ENCODE assay signal across 11 cellular contexts in the genomic region with DNA sequence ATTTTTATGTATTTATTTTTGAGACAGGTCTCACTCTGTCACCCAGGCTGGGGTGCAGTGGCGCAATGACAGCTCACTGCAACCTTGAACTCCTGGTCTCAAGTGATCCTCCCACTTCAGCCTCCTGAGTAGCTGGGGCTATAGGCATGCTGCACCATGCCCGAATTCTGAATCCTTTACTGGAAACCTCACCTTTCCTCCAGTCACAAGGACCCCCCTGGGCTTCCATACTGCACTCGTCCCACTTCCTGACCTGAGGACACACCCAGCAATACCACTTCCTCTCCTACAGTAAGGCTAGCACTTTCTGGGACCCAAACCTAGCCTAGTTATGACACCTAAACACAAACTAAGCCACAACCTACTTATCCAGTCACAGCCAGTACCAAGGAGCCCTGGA.
DNase-seq lines count a peak whose midpoint lies in the region; ATAC-seq and TF ChIP-seq lines count a peak whose summit lies in the region.
"Had no signal": no experiment of that assay in that cellular context is flagged by ENCODE, and none has a peak within 500 bp of the region (broad histone marks: within the 10 kb centered on the region; RNA-seq: fewer than 3 reads in every experiment).

No MANE protein-coding gene starts in this region.

- H3K9ac ChIP-seq in SK-N-SH = no peak overlapping the region

- ATAC-seq in activated CD8-positive, alpha-beta T cell treated with anti-CD3 and anti-CD28 coated beads for 36 hours = peak; percentile 91
- ATAC-seq in natural killer cell = peak; percentile 56 to 70 (median 64)
- no peak for ATAC-seq in psoas muscle

- H3K4me2 ChIP-seq in SK-N-SH = no peak overlapping the region

- H3K9me3 ChIP-seq in psoas muscle = no peaks in the 10 kb centered on the region
- no peaks in the 10 kb centered on the region; the same call in 1 of the 2 replicates for H3K9me3 ChIP-seq in SK-N-SH

- no peak for TF ChIP-seq RAD21 in SK-N-SH (IDR thresholded peaks at IDR 0.05; ENCODE audit: low read length)

- peak overlapping the region; percentile 73 for H3K27ac Mint-ChIP-seq in activated CD4-positive, alpha-beta T cell treated with anti-CD3 and anti-CD28 coated beads, Interleukin-2, amount 10 ng/mL, durations not matched to agents 24 days and 14 days
- peak overlapping the region; percentile 64 for H3K27ac Mint-ChIP-seq in activated CD8-positive, alpha-beta T cell treated with anti-CD3 and anti-CD28 coated beads for 36 hours
- peak overlapping the region; percentile 85 to 87 for H3K27ac Mint-ChIP-seq in natural killer cell

- peak overlapping the region; percentile 72 for H3K4me3 Mint-ChIP-seq in activated CD4-positive, alpha-beta T cell treated with anti-CD3 and anti-CD28 coated beads, Interleukin-2, amount 10 ng/mL, durations not matched to agents 24 days and 14 days
- H3K4me3 Mint-ChIP-seq in activated CD8-positive, alpha-beta T cell treated with anti-CD3 and anti-CD28 coated beads for 36 hours = peak overlapping the region; percentile 26
- H3K4me3 Mint-ChIP-seq in natural killer cell = peak overlapping the region; percentile 58

- intact Hi-C loops in activated CD4-positive, alpha-beta T cell treated with anti-CD3 and anti-CD28 coated beads, Interleukin-2, amount 10 ng/mL, durations not matched to agents 24 days and 14 days (cut with micrococcal nuclease) = loop anchor here (10.0 kb wide), 1 partner anchor 756 kb away; a partner anchor contains a TSS
- intact Hi-C loops in activated CD8-positive, alpha-beta T cell treated with anti-CD3 and anti-CD28 coated beads for 36 hours (cut with micrococcal nuclease) = no loop called here
- intact Hi-C loops in natural killer cell (cut with micrococcal nuclease) (loop anchor here (10.0 kb wide), 1 partner anchor 764 kb away; a partner anchor contains a TSS), psoas muscle (cut with DNase I) (no loop called here)

- 69 to 82% (median 77%) methylated on average over 3 of the region's 3 CpGs for WGBS in psoas muscle, 3 donors
- WGBS in SK-N-SH (ENCODE audit: low lambda C conversion rate) = 93% methylated on average over 3 of the region's 3 CpGs

- H3K9me3 Mint-ChIP-seq in activated CD4-positive, alpha-beta T cell treated with anti-CD3 and anti-CD28 coated beads, Interleukin-2, amount 10 ng/mL, durations not matched to agents 24 days and 14 days = no peaks in the 10 kb centered on the region
- no peaks in the 10 kb centered on the region for H3K9me3 Mint-ChIP-seq in activated CD8-positive, alpha-beta T cell treated with anti-CD3 and anti-CD28 coated beads for 36 hours
- H3K9me3 Mint-ChIP-seq in natural killer cell = no peaks in the 10 kb centered on the region

- H3F3A ChIP-seq in SK-N-SH (replicated peaks; ENCODE audit: insufficient read depth) = peaks cover 9% of the 10 kb centered on the region

- H3K4me1 ChIP-seq in psoas muscle (peaks cover 19% of the 10 kb centered on the region), SK-N-SH (ENCODE audit: control insufficient read depth in 1 of 2, insufficient read depth in 2 of 2, low read depth in 1 of 2, low read length in 1 of 2) (peaks cover 0 to 6% of the 10 kb centered on the region in 2 experiments; a peak in 2 of 4 replicates)

- H3K27ac ChIP-seq in psoas muscle (no peak overlapping the region), SK-N-SH (ENCODE audit: low read depth in 2 of 2, low read length in 1 of 2) (no peak overlapping the region)
- H3K27ac ChIP-seq: heart left ventricle had no signal

- peaks cover 47% of the 10 kb centered on the region for H3K4me1 Mint-ChIP-seq in activated CD4-positive, alpha-beta T cell treated with anti-CD3 and anti-CD28 coated beads, Interleukin-2, amount 10 ng/mL, durations not matched to agents 24 days and 14 days
- peaks cover 53% of the 10 kb centered on the region for H3K4me1 Mint-ChIP-seq in activated CD8-positive, alpha-beta T cell treated with anti-CD3 and anti-CD28 coated beads for 36 hours (ENCODE audit: low read depth)
- H3K4me1 Mint-ChIP-seq in natural killer cell = peaks cover 38 to 46% of the 10 kb centered on the region in 2 donors

- no peak overlapping the region for H2AFZ ChIP-seq in SK-N-SH (ENCODE audit: low read depth)

- H3K4me3 ChIP-seq in psoas muscle (no peak overlapping the region), SK-N-SH (ENCODE audit: low read depth in 2 of 2, low read length in 1 of 2) (no peak overlapping the region)
- H3K4me3 ChIP-seq: heart left ventricle had no signal

- CTCF ChIA-PET in activated CD8-positive, alpha-beta T cell treated with anti-CD3 and anti-CD28 coated beads for 36 hours (lab: Charles Lee) = interaction anchor here (0.8 to 2.1 kb wide), 4 partner anchors 10 to 264 kb away, joined by 3 to 7 read pairs (median 3); a partner anchor contains a TSS
- CTCF ChIA-PET in SK-N-SH (lab: Yijun Ruan, JAX) = interaction anchor here (0.7 to 2.4 kb wide), 4 partner anchors 10 to 525 kb away, joined by 3 to 14 read pairs (median 4); a partner anchor contains a TSS

- TF ChIP-seq CTCF in activated CD8-positive, alpha-beta T cell treated with anti-CD3 and anti-CD28 coated beads for 36 hours (IDR thresholded peaks at IDR 0.05) = no peak
- no peak for TF ChIP-seq CTCF in natural killer cell (IDR thresholded peaks at IDR 0.05)
- TF ChIP-seq CTCF in psoas muscle (IDR thresholded peaks at IDR 0.05) = no peak
- TF ChIP-seq CTCF in SK-N-SH (IDR thresholded peaks at IDR 0.05) = no peak

- peaks cover 10% of the 10 kb centered on the region; the same call in 1 of the 2 replicates for H4K20me1 ChIP-seq in SK-N-SH (ENCODE audit: insufficient read depth)

- no peaks in the 10 kb centered on the region for H3K27me3 ChIP-seq in psoas muscle (ENCODE audit: insufficient read depth in 3 of 3, low read length in 2 of 3)
- no peaks in the 10 kb centered on the region for H3K27me3 ChIP-seq in SK-N-SH (ENCODE audit: insufficient read depth)
- H3K27me3 ChIP-seq: heart left ventricle had no signal

- H3K36me3 ChIP-seq in psoas muscle (ENCODE audit: insufficient read depth in 1 of 2, low read depth in 1 of 2) (peaks cover 0 to 11% of the 10 kb centered on the region in 2 donors), SK-N-SH (replicated peaks in 1 of 2; ENCODE audit: control insufficient read depth in 1 of 2, insufficient read depth in 2 of 2, low read length in 1 of 2) (peaks cover 2 to 25% of the 10 kb centered on the region in 2 experiments)

- POLR2A ChIA-PET in activated CD8-positive, alpha-beta T cell treated with anti-CD3 and anti-CD28 coated beads for 36 hours (lab: Charles Lee) = interaction anchor here (1.1 to 1.3 kb wide), 2 partner anchors 10 to 11 kb away, joined by 4 to 8 read pairs; a partner anchor contains a TSS
- POLR2A ChIA-PET in SK-N-SH (lab: Yijun Ruan, JAX) = no interaction called here

- peaks cover 91% of the 10 kb centered on the region for H3K79me2 ChIP-seq in SK-N-SH (ENCODE audit: insufficient read depth)

- no peak for TF ChIP-seq EP300 in SK-N-SH (IDR thresholded peaks at IDR 0.05; ENCODE audit: borderline replicate concordance in 1 of 2, low read depth in 1 of 2, low read length in 1 of 2)

- peak; percentile 81 for DNase-seq in activated CD4-positive, alpha-beta T cell treated with anti-CD3 and anti-CD28 coated beads, Interleukin-2, amount 10 ng/mL, durations not matched to agents 24 days and 14 days
- DNase-seq in activated CD4-positive, alpha-beta T cell treated with anti-CD3 and anti-CD28 coated beads for 4 hours = no peak
- DNase-seq in HT1080 (ENCODE audit: low read depth) = peak; percentile 62
- peak; percentile 51 for DNase-seq in activated CD8-positive, alpha-beta T cell treated with anti-CD3 and anti-CD28 coated beads for 36 hours
- no peak for DNase-seq in natural killer cell
- DNase-seq in psoas muscle = no peak
- no peak for DNase-seq in NCI-H2107 (lab: John Stamatoyannopoulos, UW)
- no peak for DNase-seq in SK-N-SH
- DNase-seq: heart left ventricle; NCI-H1436; stimulated activated CD4-positive, alpha-beta T cell treated with anti-CD3 and anti-CD28 coated beads, Interleukin-12 subunit alpha, Interleukin-12 subunit beta, amount 100 ng/mL, for 4 hours had no signal

- H3K36me3 Mint-ChIP-seq in activated CD4-positive, alpha-beta T cell treated with anti-CD3 and anti-CD28 coated beads, Interleukin-2, amount 10 ng/mL, durations not matched to agents 24 days and 14 days (ENCODE audit: low read depth) = peaks cover 31% of the 10 kb centered on the region
- H3K36me3 Mint-ChIP-seq in activated CD8-positive, alpha-beta T cell treated with anti-CD3 and anti-CD28 coated beads for 36 hours (ENCODE audit: low read depth) = peaks cover 23% of the 10 kb centered on the region
- no peaks in the 10 kb centered on the region for H3K36me3 Mint-ChIP-seq in natural killer cell

- H3K9me2 ChIP-seq in SK-N-SH = no peaks in the 10 kb centered on the region

- no peaks in the 10 kb centered on the region for H3K27me3 Mint-ChIP-seq in activated CD4-positive, alpha-beta T cell treated with anti-CD3 and anti-CD28 coated beads, Interleukin-2, amount 10 ng/mL, durations not matched to agents 24 days and 14 days
- H3K27me3 Mint-ChIP-seq in activated CD8-positive, alpha-beta T cell treated with anti-CD3 and anti-CD28 coated beads for 36 hours = no peaks in the 10 kb centered on the region
- H3K27me3 Mint-ChIP-seq in natural killer cell (ENCODE audit: low read depth in 2 of 2) = no peaks in the 10 kb centered on the region

TF ChIP-seq in SK-N-SH, 30 proteins besides CTCF, POLR2A, EP300 and RAD21:
- TF ChIP-seq MEF2A (IDR thresholded peaks at IDR 0.05; ENCODE audit: borderline replicate concordance, low read depth) = no peak
- TF ChIP-seq GABPA (IDR thresholded peaks at IDR 0.05; ENCODE audit: low read depth) = no peak
- TF ChIP-seq FOXJ3 (CRISPR knock-in tag; IDR thresholded peaks at IDR 0.05) = no peak
- no peak for TF ChIP-seq JUND (IDR thresholded peaks at IDR 0.05)
- TF ChIP-seq EZH2phosphoT487 (IDR thresholded peaks at IDR 0.05; ENCODE audit: borderline replicate concordance, low read depth) = no peak

Comparison
In these comparisons a context has a peak if more than half of its experiments do, and no peak if none do; other contexts are left out.
1. DNase-seq: peak in activated CD4-positive, alpha-beta T cell treated with anti-CD3 and anti-CD28 coated beads, Interleukin-2, amount 10 ng/mL, durations not matched to agents 24 days and 14 days (single experiment), HT1080 (single experiment) and activated CD8-positive, alpha-beta T cell treated with anti-CD3 and anti-CD28 coated beads for 36 hours (single experiment); none in activated CD4-positive, alpha-beta T cell treated with anti-CD3 and anti-CD28 coated beads for 4 hours (0 of 2), natural killer cell (single experiment), psoas muscle (0 of 2), NCI-H2107 (single experiment) and SK-N-SH (single experiment).
2. ATAC-seq: peak in activated CD8-positive, alpha-beta T cell treated with anti-CD3 and anti-CD28 coated beads for 36 hours (single experiment) and natural killer cell (3 of 3); none in psoas muscle (0 of 4).
3. intact Hi-C loops: an anchor here in activated CD4-positive, alpha-beta T cell treated with anti-CD3 and anti-CD28 coated beads, Interleukin-2, amount 10 ng/mL, durations not matched to agents 24 days and 14 days (10.0 kb wide) and natural killer cell (10.0 kb wide); none called in activated CD8-positive, alpha-beta T cell treated with anti-CD3 and anti-CD28 coated beads for 36 hours and psoas muscle.
4. Peak in every context shown above with its lines, with median percentiles within 50 percentile points of each other: H3K27ac Mint-ChIP-seq and H3K4me3 Mint-ChIP-seq.